10 cellular contexts compared by ENCODE assay signal in genomic region chr16:85767569-85767968, GRCh38. TPM values are rescaled to one million over a fixed set of nuclear protein-coding genes. Genes with fewer than 3 reads are reported as not detected.
DNase-seq lines count a peak whose midpoint lies in the region; ATAC-seq and TF ChIP-seq lines count a peak whose summit lies in the region.
"Had no signal": no experiment of that assay in that cellular context is flagged by ENCODE, and none has a peak within 500 bp of the region (broad histone marks: within the 10 kb centered on the region; RNA-seq: fewer than 3 reads in every experiment).

No MANE protein-coding gene starts in this region.

- TF ChIP-seq CTCF in Calu3 (IDR thresholded peaks at IDR 0.05; ENCODE audit: unreplicated experiment) (no peak), NB4 (IDR thresholded peaks at IDR 0.05; ENCODE audit: low read depth, low read length) (no peak), mucosa of descending colon (IDR thresholded peaks at IDR 0.05) (no peak), neural progenitor cell (IDR thresholded peaks at IDR 0.05) (no peak), endothelial cell (IDR thresholded peaks at IDR 0.05; ENCODE audit: unreplicated experiment) (no peak)

- H3K4me1 Mint-ChIP-seq in Calu3 (ENCODE audit: low read depth, unreplicated experiment) (peaks cover 14% of the 10 kb centered on the region), neural progenitor cell (peaks cover 29% of the 10 kb centered on the region), endothelial cell (ENCODE audit: unreplicated experiment) (no peaks in the 10 kb centered on the region)

- peaks cover 34% of the 10 kb centered on the region for H3K27me3 Mint-ChIP-seq in Calu3 (ENCODE audit: unreplicated experiment)
- H3K27me3 Mint-ChIP-seq in neural progenitor cell (ENCODE audit: insufficient read depth, low read depth) = peaks cover 4% of the 10 kb centered on the region
- H3K27me3 Mint-ChIP-seq in endothelial cell (ENCODE audit: unreplicated experiment) = no peaks in the 10 kb centered on the region

- no peaks in the 10 kb centered on the region for H3K36me3 ChIP-seq in mucosa of descending colon (ENCODE audit: low read depth)
- no peaks in the 10 kb centered on the region for H3K36me3 ChIP-seq in neural progenitor cell
- H3K36me3 ChIP-seq: SJCRH30 had no signal

- no peak overlapping the region for H3K9ac ChIP-seq in neural progenitor cell

- no peaks in the 10 kb centered on the region for H3K9me3 Mint-ChIP-seq in Calu3 (ENCODE audit: low read depth, unreplicated experiment)
- H3K9me3 Mint-ChIP-seq in neural progenitor cell = no peaks in the 10 kb centered on the region
- no peaks in the 10 kb centered on the region for H3K9me3 Mint-ChIP-seq in endothelial cell (ENCODE audit: unreplicated experiment)

- CTCF ChIA-PET in Calu3 (lab: Charles Lee) = interaction anchor here (1.6 kb wide), 1 partner anchor 8 kb away, joined by 4 read pairs; no protein-coding TSS in a partner anchor

- H3K9me3 ChIP-seq in mucosa of descending colon (no peaks in the 10 kb centered on the region), neural progenitor cell (ENCODE audit: low read depth) (no peaks in the 10 kb centered on the region)
- H3K9me3 ChIP-seq: SJCRH30 had no signal

- ATAC-seq in mucosa of descending colon = peak; percentile 22
- ATAC-seq in GM21390 (IDR thresholded peaks at IDR 0.05; ENCODE audit: unreplicated experiment) = no peak

- no peak for TF ChIP-seq POLR2A in NB4 (IDR thresholded peaks at IDR 0.05; ENCODE audit: extremely low read depth, insufficient read length)

- no TSS peak for BruUV-seq in Calu3 (replicated peaks; lab: Mats Ljungman, UMichigan)

- H3K27ac Mint-ChIP-seq in Calu3 (ENCODE audit: unreplicated experiment) (peak overlapping the region; percentile 62), neural progenitor cell (no peak overlapping the region), endothelial cell (ENCODE audit: unreplicated experiment) (no peak overlapping the region)

- H3K4me3 ChIP-seq in NB4 (ENCODE audit: low read depth, low read length) = no peak overlapping the region
- no peak overlapping the region for H3K4me3 ChIP-seq in mucosa of descending colon
- H3K4me3 ChIP-seq in neural progenitor cell = no peak overlapping the region
- H3K4me3 ChIP-seq: SJCRH30 had no signal

- no peak overlapping the region for H3K4me2 ChIP-seq in neural progenitor cell

- intact Hi-C loops in Calu3 (cut with micrococcal nuclease; ENCODE audit: unreplicated experiment) (no loop called here), mucosa of descending colon (cut with DNase I, micrococcal nuclease) (no loop called here)

- H3K79me2 ChIP-seq in neural progenitor cell (ENCODE audit: low read depth) = no peaks in the 10 kb centered on the region

- no peak overlapping the region for H3K27ac ChIP-seq in neural progenitor cell
- H3K27ac ChIP-seq: SJCRH30 had no signal

- H4K20me1 ChIP-seq in neural progenitor cell (ENCODE audit: low read depth) = no peaks in the 10 kb centered on the region

- peaks cover 11% of the 10 kb centered on the region for H3F3A ChIP-seq in neural progenitor cell (ENCODE audit: low read depth)

- no peaks in the 10 kb centered on the region for H3K4me1 ChIP-seq in mucosa of descending colon (ENCODE audit: low read depth)
- peaks cover 17% of the 10 kb centered on the region for H3K4me1 ChIP-seq in neural progenitor cell
- H3K4me1 ChIP-seq: SJCRH30 had no signal

- DNase-seq in Calu3 = peak; percentile 44
- peak; percentile 66 for DNase-seq in NB4 (ENCODE audit: low read depth)
- peak; percentile 80 for DNase-seq in dedifferentiated amniotic fluid mesenchymal stem cell (ENCODE audit: extremely low spot score)
- no peak for DNase-seq in mucosa of descending colon
- DNase-seq in neural progenitor cell (ENCODE audit: low spot score) = no peak
- no peak for DNase-seq in endothelial cell (ENCODE audit: low spot score)
- DNase-seq in NCI-H2107 (lab: John Stamatoyannopoulos, UW) = no peak
- DNase-seq: cortex of kidney, SJCRH30 had no signal

- peaks cover 10% of the 10 kb centered on the region for H3K36me3 Mint-ChIP-seq in Calu3 (ENCODE audit: insufficient read depth, unreplicated experiment)
- peaks cover 3% of the 10 kb centered on the region for H3K36me3 Mint-ChIP-seq in neural progenitor cell
- peaks cover 8% of the 10 kb centered on the region for H3K36me3 Mint-ChIP-seq in endothelial cell (ENCODE audit: low read depth, unreplicated experiment)

- no peak overlapping the region for H2AFZ ChIP-seq in neural progenitor cell (replicated peaks)

- H3K27me3 ChIP-seq in neural progenitor cell = no peaks in the 10 kb centered on the region
- H3K27me3 ChIP-seq: SJCRH30 had no signal

- H3K4me3 Mint-ChIP-seq in Calu3 (ENCODE audit: low read depth, unreplicated experiment) = peak overlapping the region; percentile 9
- H3K4me3 Mint-ChIP-seq in neural progenitor cell = no peak overlapping the region
- no peak overlapping the region for H3K4me3 Mint-ChIP-seq in endothelial cell (ENCODE audit: unreplicated experiment)

RNA-seq across cellular contexts. Expression of gene C16orf74, which starts 16.7 kb away (rescaled TPM):
- total RNA-seq in Calu3 (2022) = 2.2 and 3.4 TPM in 2 replicates
- total RNA-seq in mucosa of descending colon = 1 to 10 TPM in 2 of 3 donors, under 1 TPM in 1; 0.73 to 1.3 (median 1.0) TPM
- 1.1 TPM in 1 of 2 replicates, not detected in the other for total RNA-seq in neural progenitor cell (ENCODE audit: low replicate concordance)
- 0.64 TPM for total RNA-seq in endothelial cell (ENCODE audit: unreplicated experiment)

RNA-seq across cellular contexts. Expression of gene EMC8, which starts 31.8 kb away (rescaled TPM):
- total RNA-seq in Calu3 (2022) = 61.5 and 62.7 TPM in 2 replicates
- total RNA-seq in mucosa of descending colon = 10 to 100 TPM; 27.7 to 31.0 (median 30.2) TPM
- 25.1 and 38.7 TPM in 2 replicates for total RNA-seq in neural progenitor cell (ENCODE audit: low replicate concordance)
- total RNA-seq in endothelial cell (ENCODE audit: unreplicated experiment) = 42.7 TPM

RNA-seq across cellular contexts. Expression of gene COX4I1, which starts 31.9 kb away (rescaled TPM):
- 609 and 639 TPM in 2 replicates for total RNA-seq in Calu3 (2022)
- total RNA-seq in mucosa of descending colon = 1,000 to 10,000 TPM in 2 of 3 donors, 100 to 1,000 TPM in 1; 793 to 1,140 (median 1,020) TPM
- 308 and 386 TPM in 2 replicates for total RNA-seq in neural progenitor cell (ENCODE audit: low replicate concordance)
- 552 TPM for total RNA-seq in endothelial cell (ENCODE audit: unreplicated experiment)

Comparison
In these comparisons a context has a peak if more than half of its experiments do, and no peak if none do; other contexts are left out.
1. DNase-seq: peak in Calu3 (single experiment), NB4 (single experiment) and dedifferentiated amniotic fluid mesenchymal stem cell (single experiment); none in mucosa of descending colon (0 of 3), neural progenitor cell (single experiment), endothelial cell (single experiment) and NCI-H2107 (single experiment).